In the genomic region with DNA sequence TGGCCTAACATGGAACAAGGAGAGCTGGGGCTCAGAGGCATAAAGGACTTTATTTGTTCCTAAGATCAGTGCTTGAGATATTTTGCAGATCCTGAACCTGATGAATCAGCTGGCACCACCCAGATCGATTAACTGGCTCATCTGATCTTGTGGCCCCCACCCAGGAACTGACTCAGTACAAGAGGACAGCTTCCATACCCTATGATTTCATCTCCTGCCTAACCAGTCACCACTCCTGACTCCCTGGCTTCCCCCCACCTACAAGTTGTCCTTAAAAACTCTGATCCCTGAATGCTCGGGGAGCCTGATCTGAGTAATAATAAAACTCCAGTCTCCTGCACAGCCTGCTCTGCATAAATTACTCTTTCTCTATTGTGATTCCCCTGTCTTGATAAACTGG, we compare ENCODE assay signal across 12 cellular contexts. TPM values are rescaled to one million over a fixed set of nuclear protein-coding genes. Genes with fewer than 3 reads are reported as not detected.
DNase-seq lines count a peak whose midpoint lies in the region; ATAC-seq and TF ChIP-seq lines count a peak whose summit lies in the region.
"Had no signal": no experiment of that assay in that cellular context is flagged by ENCODE, and none has a peak within 500 bp of the region (broad histone marks: within the 10 kb centered on the region; RNA-seq: fewer than 3 reads in every experiment).

No MANE protein-coding gene starts in this region.

- no peaks in the 10 kb centered on the region for H3K36me3 ChIP-seq in CD4-positive, alpha-beta memory T cell (ENCODE audit: insufficient read depth, low read length)
- no peaks in the 10 kb centered on the region for H3K36me3 ChIP-seq in neural progenitor cell
- H3K36me3 ChIP-seq: gastroesophageal sphincter had no signal

- H3K9me3 Mint-ChIP-seq in CD4-positive, alpha-beta memory T cell: peaks cover 0 to 10% (median 7%) of the 10 kb centered on the region in 8 donors
- peaks cover 14% of the 10 kb centered on the region for H3K9me3 Mint-ChIP-seq in activated T-helper 2 cell treated with anti-CD3 and anti-CD28 coated beads, Interferon-gamma antibody, Interleukin-2, Interleukin-4, amounts not matched to agents 10 μg/mL and 5 μg/mL and 100 μg/mL, durations not matched to agents 14 hours and 24 hours and 36 hours
- H3K9me3 Mint-ChIP-seq in neural progenitor cell: no peaks in the 10 kb centered on the region
- peaks cover 1% of the 10 kb centered on the region for H3K9me3 Mint-ChIP-seq in glutamatergic neuron (ENCODE audit: unreplicated experiment)

- H4K20me1 ChIP-seq in neural progenitor cell (ENCODE audit: low read depth): no peaks in the 10 kb centered on the region

- ATAC-seq in HG02642 (IDR thresholded peaks at IDR 0.05; ENCODE audit: poor library complexity, unreplicated experiment): no peak
- no peak for ATAC-seq in HG02885 (IDR thresholded peaks at IDR 0.05; ENCODE audit: poor library complexity, unreplicated experiment)
- ATAC-seq: gastroesophageal sphincter had no signal

- peaks cover 0 to 1% of the 10 kb centered on the region in 2 donors for H3K36me3 Mint-ChIP-seq in CD4-positive, alpha-beta memory T cell
- peaks cover 15% of the 10 kb centered on the region for H3K36me3 Mint-ChIP-seq in activated T-helper 2 cell treated with anti-CD3 and anti-CD28 coated beads, Interferon-gamma antibody, Interleukin-2, Interleukin-4, amounts not matched to agents 10 μg/mL and 5 μg/mL and 100 μg/mL, durations not matched to agents 14 hours and 24 hours and 36 hours (ENCODE audit: low read depth)
- H3K36me3 Mint-ChIP-seq in neural progenitor cell (peaks cover 2% of the 10 kb centered on the region), glutamatergic neuron (ENCODE audit: unreplicated experiment) (peaks cover 2% of the 10 kb centered on the region)

- H3K4me2 ChIP-seq in neural progenitor cell: no peak overlapping the region

- CTCF ChIA-PET in CD4-positive, alpha-beta memory T cell (lab: Charles Lee; ENCODE audit: partially characterized antibody): interaction anchor here (0.6 to 1.3 kb wide), 2 partner anchors 9 to 111 kb away, joined by 3 read pairs; no protein-coding TSS in a partner anchor

- peak overlapping the region; percentile 45 to 94 (median 77) for H3K27ac Mint-ChIP-seq in CD4-positive, alpha-beta memory T cell
- peak overlapping the region; percentile 80 for H3K27ac Mint-ChIP-seq in activated T-helper 2 cell treated with anti-CD3 and anti-CD28 coated beads, Interferon-gamma antibody, Interleukin-2, Interleukin-4, amounts not matched to agents 10 μg/mL and 5 μg/mL and 100 μg/mL, durations not matched to agents 14 hours and 24 hours and 36 hours
- peak overlapping the region; percentile 10 for H3K27ac Mint-ChIP-seq in neural progenitor cell
- H3K27ac Mint-ChIP-seq in glutamatergic neuron (ENCODE audit: unreplicated experiment): no peak overlapping the region
- H3K27ac Mint-ChIP-seq: progenitor cell of endocrine pancreas had no signal

- H3K4me1 Mint-ChIP-seq in CD4-positive, alpha-beta memory T cell: peaks cover 18 to 44% (median 28%) of the 10 kb centered on the region in 4 donors
- H3K4me1 Mint-ChIP-seq in activated T-helper 2 cell treated with anti-CD3 and anti-CD28 coated beads, Interferon-gamma antibody, Interleukin-2, Interleukin-4, amounts not matched to agents 10 μg/mL and 5 μg/mL and 100 μg/mL, durations not matched to agents 14 hours and 24 hours and 36 hours (ENCODE audit: low read depth): peaks cover 28% of the 10 kb centered on the region
- H3K4me1 Mint-ChIP-seq in neural progenitor cell: peaks cover 2% of the 10 kb centered on the region
- H3K4me1 Mint-ChIP-seq in glutamatergic neuron (ENCODE audit: low read depth, unreplicated experiment): no peaks in the 10 kb centered on the region
- H3K4me1 Mint-ChIP-seq: central memory CD8-positive, alpha-beta T cell had no signal

- H3K9me3 ChIP-seq in CD4-positive, alpha-beta memory T cell (ENCODE audit: control insufficient read depth in 1 of 2, low read length in 2 of 2): no peaks in the 10 kb centered on the region
- H3K9me3 ChIP-seq in neural progenitor cell (ENCODE audit: low read depth): no peaks in the 10 kb centered on the region

- TF ChIP-seq CTCF in neural progenitor cell (IDR thresholded peaks at IDR 0.05) (no peak), glutamatergic neuron (IDR thresholded peaks at IDR 0.05; ENCODE audit: partially characterized antibody, unreplicated experiment) (no peak)

- H3K27ac ChIP-seq in CD4-positive, alpha-beta memory T cell (ENCODE audit: low read depth, low read length): no peak overlapping the region
- no peak overlapping the region for H3K27ac ChIP-seq in neural progenitor cell
- H3K27ac ChIP-seq: gastroesophageal sphincter had no signal

- no peaks in the 10 kb centered on the region for H3K79me2 ChIP-seq in neural progenitor cell (ENCODE audit: low read depth)

- no peak overlapping the region for H3K9ac ChIP-seq in neural progenitor cell

- H3K4me3 Mint-ChIP-seq in CD4-positive, alpha-beta memory T cell: peak overlapping the region; percentile 2 to 77 (median 45)
- no peak overlapping the region for H3K4me3 Mint-ChIP-seq in activated T-helper 2 cell treated with anti-CD3 and anti-CD28 coated beads, Interferon-gamma antibody, Interleukin-2, Interleukin-4, amounts not matched to agents 10 μg/mL and 5 μg/mL and 100 μg/mL, durations not matched to agents 14 hours and 24 hours and 36 hours (ENCODE audit: low read depth)
- H3K4me3 Mint-ChIP-seq in neural progenitor cell (no peak overlapping the region), glutamatergic neuron (ENCODE audit: unreplicated experiment) (no peak overlapping the region)
- H3K4me3 Mint-ChIP-seq: central memory CD8-positive, alpha-beta T cell had no signal

- peaks cover 32% of the 10 kb centered on the region for H3K4me1 ChIP-seq in CD4-positive, alpha-beta memory T cell (ENCODE audit: insufficient read depth, low read length)
- H3K4me1 ChIP-seq in neural progenitor cell: no peaks in the 10 kb centered on the region

- POLR2A ChIA-PET in CD4-positive, alpha-beta memory T cell (lab: Charles Lee; ENCODE audit: partially characterized antibody): interaction anchor here (1.1 to 1.3 kb wide), 2 partner anchors 9 to 19 kb away, joined by 3 to 6 read pairs; a partner anchor contains a TSS

- intact Hi-C loops in CD4-positive, alpha-beta memory T cell (cut with micrococcal nuclease): no loop called here
- intact Hi-C loops in activated T-helper 2 cell treated with anti-CD3 and anti-CD28 coated beads, Interferon-gamma antibody, Interleukin-2, Interleukin-4, amounts not matched to agents 10 μg/mL and 5 μg/mL and 100 μg/mL, durations not matched to agents 14 hours and 24 hours and 36 hours (cut with micrococcal nuclease): loop anchor here (1.0 to 5.0 kb wide), 2 partner anchors 19 to 93 kb away; a partner anchor contains a TSS

- no peak for DNase-seq in CD4-positive, alpha-beta memory T cell
- peak; percentile 14 for DNase-seq in LHCN-M2 (ENCODE audit: low read depth)
- no peak for DNase-seq in activated T-helper 2 cell treated with anti-CD3 and anti-CD28 coated beads, Interferon-gamma antibody, Interleukin-2, Interleukin-4, amounts not matched to agents 10 μg/mL and 5 μg/mL and 100 μg/mL, durations not matched to agents 14 hours and 24 hours and 36 hours (ENCODE audit: low spot score)
- DNase-seq in neural progenitor cell (ENCODE audit: low spot score): no peak
- DNase-seq in glutamatergic neuron: no peak
- no peak for DNase-seq in 8988T

- no peak overlapping the region for H3K4me3 ChIP-seq in CD4-positive, alpha-beta memory T cell (ENCODE audit: low read length in 2 of 2)
- no peak overlapping the region for H3K4me3 ChIP-seq in neural progenitor cell
- H3K4me3 ChIP-seq: gastroesophageal sphincter, lung had no signal

- no peaks in the 10 kb centered on the region for H3F3A ChIP-seq in neural progenitor cell (ENCODE audit: low read depth)

- no peaks in the 10 kb centered on the region for H3K27me3 ChIP-seq in CD4-positive, alpha-beta memory T cell (ENCODE audit: insufficient read depth, low read length)
- peaks cover 8% of the 10 kb centered on the region for H3K27me3 ChIP-seq in neural progenitor cell

- no peaks in the 10 kb centered on the region for H3K27me3 Mint-ChIP-seq in CD4-positive, alpha-beta memory T cell
- peaks cover 3% of the 10 kb centered on the region for H3K27me3 Mint-ChIP-seq in activated T-helper 2 cell treated with anti-CD3 and anti-CD28 coated beads, Interferon-gamma antibody, Interleukin-2, Interleukin-4, amounts not matched to agents 10 μg/mL and 5 μg/mL and 100 μg/mL, durations not matched to agents 14 hours and 24 hours and 36 hours (ENCODE audit: low read depth)
- no peaks in the 10 kb centered on the region for H3K27me3 Mint-ChIP-seq in neural progenitor cell (ENCODE audit: insufficient read depth, low read depth)
- H3K27me3 Mint-ChIP-seq in glutamatergic neuron (ENCODE audit: unreplicated experiment): no peaks in the 10 kb centered on the region
- H3K27me3 Mint-ChIP-seq: progenitor cell of endocrine pancreas had no signal

- no peak overlapping the region for H2AFZ ChIP-seq in neural progenitor cell (replicated peaks)

RNA-seq across cellular contexts. Expression of a gene that starts 5.1 kb away (rescaled TPM):
- not detected for total RNA-seq in CD4-positive, alpha-beta memory T cell
- polyA plus RNA-seq in CD4-positive, alpha-beta memory T cell: not detected
- total RNA-seq in LHCN-M2 (2014; rRNA removed) (0.11 and 1.1 TPM in 2 replicates), neural progenitor cell (ENCODE audit: low replicate concordance) (1.3 and 4.2 TPM in 2 replicates), glutamatergic neuron (ENCODE audit: unreplicated experiment) (1.8 TPM)
- polyA plus RNA-seq in LHCN-M2 (2012): 0.04 TPM
- 0.30 TPM in 1 of 2 replicates, not detected in the other for total RNA-seq in activated T-helper 2 cell treated with anti-CD3 and anti-CD28 coated beads, Interferon-gamma antibody, Interleukin-2, Interleukin-4, amounts not matched to agents 10 μg/mL and 5 μg/mL and 100 μg/mL, durations not matched to agents 14 hours and 24 hours and 36 hours
- total RNA-seq: gastroesophageal sphincter had no signal

RNA-seq across cellular contexts. Expression of a gene that starts 18.7 kb away (rescaled TPM):
- 10 to 100 TPM; 88.8 TPM for total RNA-seq in CD4-positive, alpha-beta memory T cell
- 10 to 100 TPM; 50.2 to 50.8 TPM for polyA plus RNA-seq in CD4-positive, alpha-beta memory T cell
- 72.3 and 72.8 TPM in 2 replicates for total RNA-seq in LHCN-M2 (2014; rRNA removed)
- polyA plus RNA-seq in LHCN-M2 (2012): 19.4 TPM
- 119 and 120 TPM in 2 replicates for total RNA-seq in activated T-helper 2 cell treated with anti-CD3 and anti-CD28 coated beads, Interferon-gamma antibody, Interleukin-2, Interleukin-4, amounts not matched to agents 10 μg/mL and 5 μg/mL and 100 μg/mL, durations not matched to agents 14 hours and 24 hours and 36 hours
- total RNA-seq in neural progenitor cell (ENCODE audit: low replicate concordance): 72.5 and 109 TPM in 2 replicates
- 108 TPM for total RNA-seq in glutamatergic neuron (ENCODE audit: unreplicated experiment)

Comparison
In these comparisons a context has a peak if more than half of its experiments do, and no peak if none do; other contexts are left out.
1. H3K4me3 Mint-ChIP-seq: peak in CD4-positive, alpha-beta memory T cell (8 of 8); none in activated T-helper 2 cell treated with anti-CD3 and anti-CD28 coated beads, Interferon-gamma antibody, Interleukin-2, Interleukin-4, amounts not matched to agents 10 μg/mL and 5 μg/mL and 100 μg/mL, durations not matched to agents 14 hours and 24 hours and 36 hours (single experiment), neural progenitor cell (single experiment) and glutamatergic neuron (single experiment).